8 cellular contexts compared by ENCODE assay signal in the genomic region with DNA sequence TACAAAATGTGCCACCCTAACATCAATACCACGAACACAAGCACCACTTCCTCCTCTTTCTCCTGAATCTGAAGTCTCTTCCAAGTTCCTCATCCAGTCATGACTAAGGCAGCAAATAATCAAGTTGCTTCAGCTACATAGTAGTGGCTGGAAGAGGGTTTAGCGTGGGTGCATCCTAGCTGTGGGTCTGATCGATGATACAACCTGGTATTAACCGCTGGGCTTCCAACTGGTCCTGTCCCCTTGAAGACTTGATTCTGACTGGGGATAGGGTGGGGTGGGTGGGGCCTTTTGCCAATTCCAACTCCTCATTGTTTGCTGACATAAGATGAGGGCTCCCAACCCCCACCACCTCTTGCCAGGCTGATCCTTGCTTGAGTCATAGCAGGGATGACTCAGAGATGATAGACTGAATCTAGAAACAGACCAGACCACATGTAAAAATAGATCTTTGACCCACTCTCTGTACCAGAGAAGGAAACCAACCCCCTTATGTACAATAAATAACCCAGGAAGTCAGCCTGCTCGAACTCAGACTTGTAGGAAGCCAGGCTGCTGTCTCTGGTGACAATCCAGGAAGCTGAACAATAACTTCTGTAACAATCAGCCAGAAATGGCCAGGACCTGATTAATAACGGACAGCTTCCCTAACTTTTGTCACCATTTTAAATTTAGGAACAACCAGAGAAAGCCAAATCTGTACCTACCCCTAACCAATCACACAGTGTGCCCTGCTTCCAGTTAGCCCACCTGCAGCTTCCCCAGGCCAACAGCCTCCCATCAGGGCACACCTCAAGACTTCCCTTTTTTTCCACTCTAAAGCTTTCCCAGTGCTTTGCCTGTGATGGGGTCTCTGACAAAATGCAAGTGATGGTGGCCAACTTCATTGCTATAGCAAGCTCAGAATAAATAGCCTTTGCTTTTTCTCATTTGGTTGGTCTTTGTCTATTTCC.
A peak's percentile ranks its signal among the peaks of the same experiment; 100 is the strongest.
DNase-seq lines count a peak whose midpoint lies in the region; ATAC-seq and TF ChIP-seq lines count a peak whose summit lies in the region.

No MANE protein-coding gene starts in this region.

- peak overlapping the region; percentile 75 for H3K4me2 ChIP-seq in BLaER1
- H3K4me2 ChIP-seq in mammary epithelial cell (ENCODE audit: insufficient read depth, low read depth, low read length): peak overlapping the region; percentile 57

- H3K27me3 ChIP-seq in BLaER1: no peaks in the 10 kb centered on the region
- H3K27me3 ChIP-seq in mammary epithelial cell (ENCODE audit: insufficient read depth, low read length): no peaks in the 10 kb centered on the region
- no peaks in the 10 kb centered on the region for H3K27me3 ChIP-seq in naive thymus-derived CD4-positive, alpha-beta T cell (ENCODE audit: control insufficient read depth in 2 of 2, insufficient read depth in 2 of 2, low read length in 2 of 2)
- H3K27me3 ChIP-seq in vagina: no peaks in the 10 kb centered on the region

- intact Hi-C loops in mammary epithelial cell (cut with micrococcal nuclease): loop anchor here (1.0 to 10.0 kb wide), 7 partner anchors 18 to 1677 kb away; no protein-coding TSS in a partner anchor
- intact Hi-C loops in naive thymus-derived CD4-positive, alpha-beta T cell (cut with micrococcal nuclease): loop anchor here in 1 of 2 donors (2.0 to 10.0 kb wide), 2 partner anchors 167 to 203 kb away; no protein-coding TSS in a partner anchor
- intact Hi-C loops in vagina (cut with DNase I): no loop called here

- peaks cover 7 to 41% (median 10%) of the 10 kb centered on the region in 7 donors for H3K4me1 Mint-ChIP-seq in naive thymus-derived CD4-positive, alpha-beta T cell

- H3K27ac ChIP-seq in BLaER1: peak overlapping the region; percentile 78
- H3K27ac ChIP-seq in mammary epithelial cell (ENCODE audit: insufficient read depth, low read depth, low read length): peak overlapping the region; percentile 54
- no peak overlapping the region for H3K27ac ChIP-seq in naive thymus-derived CD4-positive, alpha-beta T cell (ENCODE audit: low read depth, low read length)
- H3K27ac ChIP-seq in vagina: peak overlapping the region; percentile 40

- H3K79me2 ChIP-seq in mammary epithelial cell (ENCODE audit: insufficient read depth, low read length): no peaks in the 10 kb centered on the region

- H3K36me3 ChIP-seq in BLaER1 (no peaks in the 10 kb centered on the region), mammary epithelial cell (ENCODE audit: insufficient read depth, low read length) (no peaks in the 10 kb centered on the region), vagina (no peaks in the 10 kb centered on the region)
- H3K36me3 ChIP-seq in naive thymus-derived CD4-positive, alpha-beta T cell (ENCODE audit: control insufficient read depth in 2 of 3, insufficient read depth in 3 of 3, low read length in 3 of 3): no peaks in the 10 kb centered on the region

- 18% methylated on average over 6 of the region's 6 CpGs for WGBS in mammary epithelial cell (ENCODE audit: low coverage, missing lambda C conversion rate)

- TF ChIP-seq POLR2A in vagina (IDR thresholded peaks at IDR 0.05): no peak

- H3K27ac Mint-ChIP-seq in naive thymus-derived CD4-positive, alpha-beta T cell: peak overlapping the region in 1 of 9 donors; percentile 68

- H3K9me3 ChIP-seq in BLaER1 (peaks cover 4% of the 10 kb centered on the region; the same call in 1 of the 2 replicates), mammary epithelial cell (replicated peaks; ENCODE audit: insufficient read depth, low read length) (no peaks in the 10 kb centered on the region), vagina (no peaks in the 10 kb centered on the region)
- H3K9me3 ChIP-seq in naive thymus-derived CD4-positive, alpha-beta T cell (ENCODE audit: control insufficient read depth in 2 of 3, low read length in 3 of 3): no peaks in the 10 kb centered on the region

- H2AFZ ChIP-seq in mammary epithelial cell (ENCODE audit: low read depth, low read length): peak overlapping the region; percentile 27

- H3K27me3 Mint-ChIP-seq in naive thymus-derived CD4-positive, alpha-beta T cell: peaks cover 0 to 4% (median 0%) of the 10 kb centered on the region in 5 donors

- H3K36me3 Mint-ChIP-seq in naive thymus-derived CD4-positive, alpha-beta T cell: peaks cover 0 to 11% (median 0%) of the 10 kb centered on the region in 5 donors

- dilution Hi-C loops in mammary epithelial cell (cut with HindIII; ENCODE audit: low sequenced_read_pairs): no loop called here

- no peak overlapping the region; the same call in 1 of the 2 replicates for H3K9ac ChIP-seq in BLaER1
- H3K9ac ChIP-seq in mammary epithelial cell (ENCODE audit: insufficient read depth, low read length): no peak overlapping the region

- H3K4me1 ChIP-seq in BLaER1 (peaks cover 52% of the 10 kb centered on the region), mammary epithelial cell (ENCODE audit: insufficient read depth, low read length) (peaks cover 24% of the 10 kb centered on the region), vagina (peaks cover 26% of the 10 kb centered on the region)
- H3K4me1 ChIP-seq in naive thymus-derived CD4-positive, alpha-beta T cell (ENCODE audit: control insufficient read depth in 2 of 2, insufficient read depth in 2 of 2, low read length in 2 of 2): no peaks in the 10 kb centered on the region

- peak overlapping the region in 1 of 10 donors; percentile 22 for H3K4me3 Mint-ChIP-seq in naive thymus-derived CD4-positive, alpha-beta T cell

- no TSS peak for BruUV-seq in mammary epithelial cell (replicated peaks; lab: Mats Ljungman, UMichigan)

- peak; percentile 67 for DNase-seq in GM19240 (ENCODE audit: insufficient read length, low spot score)
- peak; percentile 93 for DNase-seq in mammary epithelial cell
- DNase-seq in naive thymus-derived CD4-positive, alpha-beta T cell: peak in 1 of 9 donors; percentile 51
- no peak for DNase-seq in vagina (ENCODE audit: extremely low spot score in 2 of 2)
- DNase-seq in cerebellum (ENCODE audit: low spot score): no peak

- CTCF ChIA-PET in mammary epithelial cell (lab: Charles Lee; ENCODE audit: low non-redundant PET): interaction anchor here (0.6 kb wide), 3 partner anchors 18 to 502 kb away, joined by 3 to 8 read pairs (median 4); no protein-coding TSS in a partner anchor
- CTCF ChIA-PET in naive thymus-derived CD4-positive, alpha-beta T cell (lab: Charles Lee): no interaction called here

- in situ Hi-C loops in mammary epithelial cell (cut with MboI; ENCODE audit: low sequenced_read_pairs in 2 of 2): loop anchor here (5.0 to 25.0 kb wide), 3 partner anchors 197 to 590 kb away; a partner anchor contains a TSS

- H3K9me3 Mint-ChIP-seq in naive thymus-derived CD4-positive, alpha-beta T cell: peaks cover 0 to 10% (median 0%) of the 10 kb centered on the region in 11 donors

- H3K4me3 ChIP-seq in BLaER1 (0 out of 2 replicates have a peak overlapping the region, but pooled peaks have one; percentile 28), mammary epithelial cell (replicated peaks in 1 of 3; ENCODE audit: insufficient read depth in 1 of 3, low read depth in 2 of 3, low read length in 3 of 3) (no peak overlapping the region), vagina (no peak overlapping the region)
- no peak overlapping the region for H3K4me3 ChIP-seq in naive thymus-derived CD4-positive, alpha-beta T cell (ENCODE audit: low read length)

- ATAC-seq in HG03196 (IDR thresholded peaks at IDR 0.05; ENCODE audit: unreplicated experiment) (peak; percentile 99), SK-N-SH treated with all-trans-retinoic acid at 6 μM for 48 hours (peak; percentile 85)
- ATAC-seq in naive thymus-derived CD4-positive, alpha-beta T cell: peak; percentile 79

- POLR2A ChIA-PET in naive thymus-derived CD4-positive, alpha-beta T cell (lab: Charles Lee): no interaction called here

- H4K20me1 ChIP-seq in BLaER1: no peaks in the 10 kb centered on the region
- no peaks in the 10 kb centered on the region for H4K20me1 ChIP-seq in mammary epithelial cell (ENCODE audit: insufficient read depth, low read length)

- TF ChIP-seq CTCF in mammary epithelial cell (conservative IDR thresholded peaks at IDR 0.05 in 1 of 2, IDR thresholded peaks at IDR 0.05 in 1 of 2; ENCODE audit: extremely low read depth in 1 of 2, insufficient read depth in 1 of 2, low read depth in 1 of 2, low read length in 2 of 2): no peak
- no peak for TF ChIP-seq CTCF in vagina (IDR thresholded peaks at IDR 0.05)

TF ChIP-seq in SK-N-SH treated with all-trans-retinoic acid at 6 μM for 48 hours, 23 proteins besides CTCF, POLR2A, EP300 and RAD21:
- peak; percentile 35; the same call in 1 of the 2 replicates for TF ChIP-seq ISL1 (CRISPR knock-in tag; IDR thresholded peaks at IDR 0.05)
- TF ChIP-seq, protein P1, sequence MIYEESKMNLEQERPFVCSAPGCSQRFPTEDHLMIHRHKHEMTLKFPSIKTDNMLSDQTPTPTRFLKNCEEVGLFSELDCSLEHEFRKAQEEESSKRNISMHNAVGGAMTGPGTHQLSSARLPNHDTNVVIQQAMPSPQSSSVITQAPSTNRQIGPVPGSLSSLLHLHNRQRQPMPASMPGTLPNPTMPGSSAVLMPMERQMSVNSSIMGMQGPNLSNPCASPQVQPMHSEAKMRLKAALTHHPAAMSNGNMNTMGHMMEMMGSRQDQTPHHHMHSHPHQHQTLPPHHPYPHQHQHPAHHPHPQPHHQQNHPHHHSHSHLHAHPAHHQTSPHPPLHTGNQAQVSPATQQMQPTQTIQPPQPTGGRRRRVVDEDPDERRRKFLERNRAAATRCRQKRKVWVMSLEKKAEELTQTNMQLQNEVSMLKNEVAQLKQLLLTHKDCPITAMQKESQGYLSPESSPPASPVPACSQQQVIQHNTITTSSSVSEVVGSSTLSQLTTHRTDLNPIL (CRISPR knock-in tag; IDR thresholded peaks at IDR 0.05; ENCODE audit: low read depth): no peak
- TF ChIP-seq TOX (CRISPR knock-in tag; IDR thresholded peaks at IDR 0.05; ENCODE audit: borderline replicate concordance): peak; percentile 75

Comparison
In these comparisons a context has a peak if more than half of its experiments do, and no peak if none do; other contexts are left out.
1. DNase-seq: peak in GM19240 (single experiment) and mammary epithelial cell (single experiment); none in vagina (0 of 2) and cerebellum (single experiment).
2. Peak in every context shown above with its lines, with median percentiles within 50 percentile points of each other: ATAC-seq.